ENCODE assay signal across 24 cellular contexts in the genomic region with DNA sequence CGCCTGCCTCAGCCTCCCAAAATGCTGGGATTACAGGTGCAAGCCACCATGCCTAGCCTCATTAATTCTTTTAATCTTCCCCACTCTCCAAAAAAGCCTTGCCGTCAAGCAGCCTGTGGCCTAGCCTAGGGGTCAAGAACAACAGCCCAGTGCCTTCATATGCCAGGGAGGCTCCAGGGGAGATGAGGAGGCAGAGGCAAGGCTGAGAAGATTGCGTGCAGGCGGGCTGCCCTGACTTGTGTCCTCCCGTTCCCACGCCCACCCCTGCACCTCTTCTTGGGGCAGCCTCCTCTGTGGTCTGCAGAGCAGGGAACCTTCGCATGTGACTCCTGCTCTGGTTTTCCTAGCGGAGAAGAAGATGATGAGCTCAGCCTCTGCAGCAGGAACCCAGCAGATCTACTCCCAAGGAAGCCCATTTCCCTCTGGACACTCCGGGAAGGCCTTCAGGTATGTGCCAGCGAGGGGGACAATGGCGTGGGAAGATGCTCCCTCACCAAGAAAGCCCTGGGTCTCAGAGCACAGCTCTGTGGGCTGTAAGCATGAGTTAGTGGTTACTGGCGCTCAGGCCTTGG.
DNase-seq lines count a peak whose midpoint lies in the region; ATAC-seq, FAIRE-seq and TF ChIP-seq lines count a peak whose summit lies in the region.
"Had no signal": no experiment of that assay in that cellular context is flagged by ENCODE, and none has a peak within 500 bp of the region (broad histone marks: within the 10 kb centered on the region; RNA-seq: fewer than 3 reads in every experiment).

No MANE protein-coding gene starts in this region.

- intact Hi-C loops in kidney (cut with DNase I): no loop called here
- intact Hi-C loops in adrenal gland (cut with DNase I): loop anchor here in 1 of 2 donors (10.0 kb wide), 1 partner anchor 208 kb away; no protein-coding TSS in a partner anchor

- no peaks in the 10 kb centered on the region for H3K4me1 Mint-ChIP-seq in activated CD8-positive, alpha-beta memory T cell treated with anti-CD3 and anti-CD28 coated beads, Interleukin-2, amount 10 ng/mL, durations not matched to agents 7 days and 5 days
- H3K4me1 Mint-ChIP-seq: B cell; CD8-positive, alpha-beta memory T cell had no signal

- H3K9ac ChIP-seq in kidney (ENCODE audit: low read length in 2 of 2): no peak overlapping the region
- H3K9ac ChIP-seq: BLaER1 had no signal

- H3K9me3 Mint-ChIP-seq in activated CD8-positive, alpha-beta memory T cell treated with anti-CD3 and anti-CD28 coated beads, Interleukin-2, amount 10 ng/mL, durations not matched to agents 7 days and 5 days (ENCODE audit: low read depth): no peaks in the 10 kb centered on the region
- H3K9me3 Mint-ChIP-seq: CD4-positive, alpha-beta T cell; CD8-positive, alpha-beta memory T cell; GM23338; HFFc6 had no signal

- peak; percentile 22 for DNase-seq in activated CD8-positive, alpha-beta memory T cell treated with anti-CD3 and anti-CD28 coated beads, Interleukin-2, amount 50 U/mL, for 48 hours
- no peak for DNase-seq in activated CD8-positive, alpha-beta memory T cell treated with anti-CD3 and anti-CD28 coated beads, Interleukin-2, amount 10 ng/mL, durations not matched to agents 7 days and 5 days
- DNase-seq in RWPE2 (ENCODE audit: low spot score) (peak; percentile 61), kidney (peak; percentile 60), DMS114 treated with DMSO at 0.1 percent for 48 hours (lab: John Stamatoyannopoulos, UW; ENCODE audit: unreplicated experiment) (no peak), adrenal gland (no peak)
- no peak for DNase-seq in stimulated activated naive CD8-positive, alpha-beta T cell treated with anti-CD3 and anti-CD28 coated beads, Interleukin-15, Interleukin-2, amounts not matched to agents 100 U/mL and 50 U/mL, for 24 hours
- DNase-seq: CD4-positive, alpha-beta T cell; CD8-positive, alpha-beta memory T cell; DMS 273 treated with DMSO at 0.1 percent for 48 hours; DMS53; DMS79 treated with DMSO at 0.1 percent for 48 hours; GF-D8; HFFc6 had no signal

- H3K27me3 ChIP-seq in RWPE2 (ENCODE audit: insufficient read depth, poor library complexity, severe bottlenecking) (no peaks in the 10 kb centered on the region), adrenal gland (no peaks in the 10 kb centered on the region)
- H3K27me3 ChIP-seq: BLaER1 had no signal

- H3K36me3 ChIP-seq in RWPE2 (ENCODE audit: low read depth): no peaks in the 10 kb centered on the region
- H3K36me3 ChIP-seq in kidney (ENCODE audit: control insufficient read depth in 1 of 2, insufficient read depth in 2 of 2, low read length in 2 of 2): peaks cover 6 to 13% of the 10 kb centered on the region in 2 donors
- H3K36me3 ChIP-seq in adrenal gland (replicated peaks in 1 of 2): no peaks in the 10 kb centered on the region
- H3K36me3 ChIP-seq: HAP-1 had no signal

- FAIRE-seq in kidney (lab: Jason Lieb, UNC): no peak
- FAIRE-seq: A204.1, D721Med, GM12891, GM18507 had no signal

- no peak overlapping the region for H3K27ac Mint-ChIP-seq in activated CD8-positive, alpha-beta memory T cell treated with anti-CD3 and anti-CD28 coated beads, Interleukin-2, amount 10 ng/mL, durations not matched to agents 7 days and 5 days
- H3K27ac Mint-ChIP-seq: B cell; CD4-positive, alpha-beta T cell; CD8-positive, alpha-beta memory T cell; GM23338; HFFc6 had no signal

- H3K4me3 ChIP-seq in RWPE2 (ENCODE audit: severe bottlenecking) (no peak overlapping the region), kidney (ENCODE audit: low read length in 2 of 2) (no peak overlapping the region), adrenal gland (no peak overlapping the region)
- H3K4me3 ChIP-seq: BLaER1, GM23338, HAP-1 had no signal

- H3K4me1 ChIP-seq in RWPE2 (ENCODE audit: insufficient read depth, poor library complexity, severe bottlenecking) (peaks cover 27% of the 10 kb centered on the region), kidney (ENCODE audit: control insufficient read depth in 1 of 2, insufficient read depth in 1 of 2, low read depth in 1 of 2, low read length in 2 of 2) (no peaks in the 10 kb centered on the region), adrenal gland (replicated peaks in 1 of 2) (peaks cover 0 to 2% of the 10 kb centered on the region in 2 donors)
- H3K4me1 ChIP-seq: HAP-1 had no signal

- 94 to 97% (median 95%) methylated on average over 9 to 12 of the region's 12 CpGs for WGBS in adrenal gland, 4 donors

- no peak for TF ChIP-seq POLR2A in adrenal gland (IDR thresholded peaks at IDR 0.05)

- no peak overlapping the region for H3K4me3 Mint-ChIP-seq in activated CD8-positive, alpha-beta memory T cell treated with anti-CD3 and anti-CD28 coated beads, Interleukin-2, amount 10 ng/mL, durations not matched to agents 7 days and 5 days
- H3K4me3 Mint-ChIP-seq: B cell; CD4-positive, alpha-beta T cell; CD8-positive, alpha-beta memory T cell; GM23338; HFFc6 had no signal

- no peak for ATAC-seq in activated CD8-positive, alpha-beta memory T cell treated with anti-CD3 and anti-CD28 coated beads, Interleukin-2, amount 10 ng/mL, durations not matched to agents 7 days and 5 days
- ATAC-seq in RWPE2 (ENCODE audit: low read depth): no peak
- ATAC-seq in stimulated activated naive CD8-positive, alpha-beta T cell treated with anti-CD3 and anti-CD28 coated beads, Interleukin-15, Interleukin-2, amounts not matched to agents 100 U/mL and 50 U/mL, for 24 hours: no peak
- ATAC-seq: GM23338 had no signal

- TF ChIP-seq CTCF in RWPE2 (IDR thresholded peaks at IDR 0.05; ENCODE audit: poor library complexity, severe bottlenecking) (no peak), kidney (IDR thresholded peaks at IDR 0.05; ENCODE audit: borderline replicate concordance, extremely low read depth, insufficient read depth) (no peak), adrenal gland (IDR thresholded peaks at IDR 0.05) (no peak)

- CTCF ChIA-PET in activated CD8-positive, alpha-beta memory T cell treated with anti-CD3 and anti-CD28 coated beads, Interleukin-2, amount 10 ng/mL, durations not matched to agents 7 days and 5 days (lab: Charles Lee): interaction anchor here (1.4 kb wide), 1 partner anchor 200 kb away, joined by 4 read pairs; no protein-coding TSS in a partner anchor

- no peaks in the 10 kb centered on the region for H3K27me3 Mint-ChIP-seq in activated CD8-positive, alpha-beta memory T cell treated with anti-CD3 and anti-CD28 coated beads, Interleukin-2, amount 10 ng/mL, durations not matched to agents 7 days and 5 days
- H3K27me3 Mint-ChIP-seq: CD4-positive, alpha-beta T cell had no signal

- no peaks in the 10 kb centered on the region for H3K36me3 Mint-ChIP-seq in activated CD8-positive, alpha-beta memory T cell treated with anti-CD3 and anti-CD28 coated beads, Interleukin-2, amount 10 ng/mL, durations not matched to agents 7 days and 5 days
- H3K36me3 Mint-ChIP-seq: CD8-positive, alpha-beta memory T cell had no signal

- H3K27ac ChIP-seq in RWPE2 (ENCODE audit: poor library complexity, severe bottlenecking) (no peak overlapping the region), kidney (ENCODE audit: low read depth in 2 of 2, low read length in 2 of 2) (no peak overlapping the region), adrenal gland (no peak overlapping the region)
- H3K27ac ChIP-seq: 22Rv1, BLaER1, C4-2B had no signal

- H3K9me3 ChIP-seq in RWPE2 (ENCODE audit: severe bottlenecking) (no peaks in the 10 kb centered on the region), kidney (ENCODE audit: control insufficient read depth in 1 of 2, low read length in 2 of 2) (no peaks in the 10 kb centered on the region), adrenal gland (replicated peaks in 1 of 3) (no peaks in the 10 kb centered on the region)
- H3K9me3 ChIP-seq: BLaER1, HAP-1 had no signal

Comparison
In these comparisons a context has a peak if more than half of its experiments do, and no peak if none do; other contexts are left out.
1. DNase-seq: peak in activated CD8-positive, alpha-beta memory T cell treated with anti-CD3 and anti-CD28 coated beads, Interleukin-2, amount 50 U/mL, for 48 hours (single experiment), RWPE2 (single experiment) and kidney (single experiment); none in activated CD8-positive, alpha-beta memory T cell treated with anti-CD3 and anti-CD28 coated beads, Interleukin-2, amount 10 ng/mL, durations not matched to agents 7 days and 5 days (single experiment), DMS114 treated with DMSO at 0.1 percent for 48 hours (single experiment), stimulated activated naive CD8-positive, alpha-beta T cell treated with anti-CD3 and anti-CD28 coated beads, Interleukin-15, Interleukin-2, amounts not matched to agents 100 U/mL and 50 U/mL, for 24 hours (single experiment) and adrenal gland (0 of 7).